ENCODE assay signal across 21 cellular contexts in genomic region chr10:22649977-22650376, GRCh38.
DNase-seq lines count a peak whose midpoint lies in the region; ATAC-seq and TF ChIP-seq lines count a peak whose summit lies in the region.
"Had no signal": no experiment of that assay in that cellular context is flagged by ENCODE, and none has a peak within 500 bp of the region (broad histone marks: within the 10 kb centered on the region; RNA-seq: fewer than 3 reads in every experiment).

No MANE protein-coding gene starts in this region.

- TF ChIP-seq POLR2A in Peyer's patch (IDR thresholded peaks at IDR 0.05): no peak

- H3K4me1 ChIP-seq in Peyer's patch (peaks cover 0 to 72% (median 18%) of the 10 kb centered on the region in 4 donors), mucosa of descending colon (ENCODE audit: low read depth) (no peaks in the 10 kb centered on the region)

- H3K9me3 Mint-ChIP-seq in activated T-cell treated with anti-CD3 and anti-CD28 coated beads, Interleukin-2, amount 50 U/mL, for 4 hours: no peaks in the 10 kb centered on the region
- no peaks in the 10 kb centered on the region for H3K9me3 Mint-ChIP-seq in central memory CD8-positive, alpha-beta T cell
- no peaks in the 10 kb centered on the region for H3K9me3 Mint-ChIP-seq in stimulated activated effector memory CD8-positive, alpha-beta T cell treated with anti-CD3 and anti-CD28 coated beads, Interleukin-12 subunit alpha, Interleukin-12 subunit beta, amount 100 ng/mL, for 72 hours
- H3K9me3 Mint-ChIP-seq: endodermal cell had no signal

- peak overlapping the region; percentile 35 to 72 (median 56) for H3K27ac ChIP-seq in Peyer's patch
- H3K27ac ChIP-seq: RWPE1 had no signal

- H3K4me1 Mint-ChIP-seq in activated T-cell treated with anti-CD3 and anti-CD28 coated beads, Interleukin-2, amount 50 U/mL, for 4 hours (ENCODE audit: low read depth): peaks cover 95% of the 10 kb centered on the region
- peaks cover 86% of the 10 kb centered on the region for H3K4me1 Mint-ChIP-seq in central memory CD8-positive, alpha-beta T cell
- peaks cover 85% of the 10 kb centered on the region for H3K4me1 Mint-ChIP-seq in stimulated activated effector memory CD8-positive, alpha-beta T cell treated with anti-CD3 and anti-CD28 coated beads, Interleukin-12 subunit alpha, Interleukin-12 subunit beta, amount 100 ng/mL, for 72 hours

- H3K36me3 Mint-ChIP-seq in activated T-cell treated with anti-CD3 and anti-CD28 coated beads, Interleukin-2, amount 50 U/mL, for 4 hours (ENCODE audit: insufficient read depth): peaks cover 16% of the 10 kb centered on the region
- H3K36me3 Mint-ChIP-seq in central memory CD8-positive, alpha-beta T cell (ENCODE audit: insufficient read depth): peaks cover 22% of the 10 kb centered on the region
- peaks cover 39% of the 10 kb centered on the region for H3K36me3 Mint-ChIP-seq in stimulated activated effector memory CD8-positive, alpha-beta T cell treated with anti-CD3 and anti-CD28 coated beads, Interleukin-12 subunit alpha, Interleukin-12 subunit beta, amount 100 ng/mL, for 72 hours

- intact Hi-C loops in mucosa of descending colon (cut with DNase I, micrococcal nuclease): no loop called here

- H3K9me3 ChIP-seq in Peyer's patch (no peaks in the 10 kb centered on the region), mucosa of descending colon (no peaks in the 10 kb centered on the region)

- no peak overlapping the region for H3K4me3 ChIP-seq in Peyer's patch
- H3K4me3 ChIP-seq in mucosa of descending colon: no peak overlapping the region

- peak overlapping the region; percentile 73 for H3K4me3 Mint-ChIP-seq in activated T-cell treated with anti-CD3 and anti-CD28 coated beads, Interleukin-2, amount 50 U/mL, for 4 hours
- H3K4me3 Mint-ChIP-seq in central memory CD8-positive, alpha-beta T cell: peak overlapping the region; percentile 70
- H3K4me3 Mint-ChIP-seq in stimulated activated effector memory CD8-positive, alpha-beta T cell treated with anti-CD3 and anti-CD28 coated beads, Interleukin-12 subunit alpha, Interleukin-12 subunit beta, amount 100 ng/mL, for 72 hours: peak overlapping the region; percentile 81
- H3K4me3 Mint-ChIP-seq: endodermal cell had no signal

- TF ChIP-seq CTCF in Peyer's patch (IDR thresholded peaks at IDR 0.05) (no peak), mucosa of descending colon (IDR thresholded peaks at IDR 0.05) (no peak)

- H3K36me3 ChIP-seq in Peyer's patch (no peaks in the 10 kb centered on the region), mucosa of descending colon (ENCODE audit: low read depth) (no peaks in the 10 kb centered on the region)

- no peaks in the 10 kb centered on the region for H3K27me3 Mint-ChIP-seq in activated T-cell treated with anti-CD3 and anti-CD28 coated beads, Interleukin-2, amount 50 U/mL, for 4 hours (ENCODE audit: low read depth)
- no peaks in the 10 kb centered on the region for H3K27me3 Mint-ChIP-seq in central memory CD8-positive, alpha-beta T cell

- no peak for DNase-seq in activated T-cell treated with anti-CD3 and anti-CD28 coated beads, Interleukin-2, amount 50 U/mL, for 4 hours
- no peak for DNase-seq in activated T-cell treated with anti-CD3 and anti-CD28 coated beads, Interleukin-2, amount 50 U/mL, for 1 hour
- no peak for DNase-seq in Peyer's patch
- no peak for DNase-seq in central memory CD8-positive, alpha-beta T cell (ENCODE audit: low spot score in 2 of 2)
- no peak for DNase-seq in stimulated activated effector memory CD8-positive, alpha-beta T cell treated with anti-CD3 and anti-CD28 coated beads, Interleukin-12 subunit alpha, Interleukin-12 subunit beta, amount 100 ng/mL, for 72 hours (ENCODE audit: low spot score in 2 of 2)
- DNase-seq in cerebellum (ENCODE audit: low spot score): no peak
- no peak for DNase-seq in mucosa of descending colon
- DNase-seq in DMS114 treated with DMSO at 0.1 percent for 48 hours (lab: John Stamatoyannopoulos, UW; ENCODE audit: unreplicated experiment): no peak
- DNase-seq: anterior cingulate cortex; cerebellar nuclear complex; COR-L47; endodermal cell; hippocampal formation; mesendoderm; MM.1S; NCI-H1694; NCI-H2227 treated with DMSO at 0.1 percent for 48 hours; NK-92 treated with Interleukin-12 subunit alpha and Interleukin-12 subunit beta, amount 100 ng/mL, for 24 hours; nucleus accumbens; right cardiac atrium had no signal

- H3K27ac Mint-ChIP-seq in central memory CD8-positive, alpha-beta T cell (ENCODE audit: low read depth): peak overlapping the region; percentile 99
- peak overlapping the region; percentile 91 for H3K27ac Mint-ChIP-seq in stimulated activated effector memory CD8-positive, alpha-beta T cell treated with anti-CD3 and anti-CD28 coated beads, Interleukin-12 subunit alpha, Interleukin-12 subunit beta, amount 100 ng/mL, for 72 hours
- H3K27ac Mint-ChIP-seq: endodermal cell had no signal

- peak in 1 of 2 donors; percentile 5 for ATAC-seq in activated T-cell treated with anti-CD3 and anti-CD28 coated beads, Interleukin-2, amount 50 U/mL, for 4 hours
- ATAC-seq in central memory CD8-positive, alpha-beta T cell (replicated peaks; ENCODE audit: extremely low read depth, poor library complexity, severe bottlenecking): no peak
- ATAC-seq in stimulated activated effector memory CD8-positive, alpha-beta T cell treated with anti-CD3 and anti-CD28 coated beads, Interleukin-12 subunit alpha, Interleukin-12 subunit beta, amount 100 ng/mL, for 72 hours: no peak
- no peak for ATAC-seq in mucosa of descending colon

- H3K27me3 ChIP-seq in Peyer's patch: no peaks in the 10 kb centered on the region
